ENCODE assay signal across 15 cellular contexts in genomic region chr22:42188808-42189447, GRCh38. TPM values are rescaled to one million over a fixed set of nuclear protein-coding genes. Genes with fewer than 3 reads are reported as not detected.
DNase-seq lines count a peak whose midpoint lies in the region; ATAC-seq and TF ChIP-seq lines count a peak whose summit lies in the region.
"Had no signal": no experiment of that assay in that cellular context is flagged by ENCODE, and none has a peak within 500 bp of the region (broad histone marks: within the 10 kb centered on the region; RNA-seq: fewer than 3 reads in every experiment).

No MANE protein-coding gene starts in this region.

- no peak overlapping the region for H3K4me3 Mint-ChIP-seq in activated T-cell treated with anti-CD3 and anti-CD28 coated beads, Interleukin-2, amount 50 U/mL, for 72 hours
- H3K4me3 Mint-ChIP-seq: T-helper 1 cell treated with Interleukin-12 subunit alpha and Interleukin-12 subunit beta and Interleukin-4 antibody, amounts not matched to agents 30 μg/mL and 1 μg/mL, for 36 hours had no signal

- H3K9me3 Mint-ChIP-seq in activated T-cell treated with anti-CD3 and anti-CD28 coated beads, Interleukin-2, amount 50 U/mL, for 72 hours: no peaks in the 10 kb centered on the region
- H3K9me3 Mint-ChIP-seq: T-helper 1 cell treated with Interleukin-12 subunit alpha and Interleukin-12 subunit beta and Interleukin-4 antibody, amounts not matched to agents 30 μg/mL and 1 μg/mL, for 36 hours had no signal

- peaks cover 0 to 2% of the 10 kb centered on the region in 2 donors for H3K36me3 Mint-ChIP-seq in activated T-cell treated with anti-CD3 and anti-CD28 coated beads, Interleukin-2, amount 50 U/mL, for 72 hours (ENCODE audit: insufficient read depth in 2 of 2)

- peaks cover 0 to 5% of the 10 kb centered on the region in 2 donors for H3K36me3 ChIP-seq in esophagus (ENCODE audit: control insufficient read depth in 2 of 2, insufficient read depth in 2 of 2, low read length in 1 of 2)
- no peaks in the 10 kb centered on the region for H3K36me3 ChIP-seq in smooth muscle cell (ENCODE audit: low read depth)

- H3K4me2 ChIP-seq in smooth muscle cell: no peak overlapping the region

- no peaks in the 10 kb centered on the region for H3K27me3 ChIP-seq in esophagus (ENCODE audit: control insufficient read depth in 1 of 2, insufficient read depth in 2 of 2, low read length in 2 of 2)
- H3K27me3 ChIP-seq in smooth muscle cell (ENCODE audit: low read depth): no peaks in the 10 kb centered on the region

- no peak overlapping the region for H3K9ac ChIP-seq in smooth muscle cell (ENCODE audit: low read depth)
- H3K9ac ChIP-seq: parathyroid adenoma had no signal

- POLR2A ChIA-PET in RWPE1 (lab: Yijun Ruan, JAX; ENCODE audit: low non-redundant PET): no interaction called here

- H3K27ac Mint-ChIP-seq in activated T-cell treated with anti-CD3 and anti-CD28 coated beads, Interleukin-2, amount 50 U/mL, for 72 hours: peak overlapping the region; percentile 3
- H3K27ac Mint-ChIP-seq: T-helper 1 cell treated with Interleukin-12 subunit alpha and Interleukin-12 subunit beta and Interleukin-4 antibody, amounts not matched to agents 30 μg/mL and 1 μg/mL, for 36 hours had no signal

- no peaks in the 10 kb centered on the region for H3F3A ChIP-seq in smooth muscle cell (ENCODE audit: low read depth)

- peaks cover 92% of the 10 kb centered on the region for H3K4me1 Mint-ChIP-seq in activated T-cell treated with anti-CD3 and anti-CD28 coated beads, Interleukin-2, amount 50 U/mL, for 72 hours (ENCODE audit: low read depth)

- H2AFZ ChIP-seq in smooth muscle cell (ENCODE audit: low read depth): no peak overlapping the region
- H2AFZ ChIP-seq: parathyroid adenoma had no signal

- no peak for DNase-seq in activated T-cell treated with anti-CD3 and anti-CD28 coated beads, Interleukin-2, amount 50 U/mL, for 72 hours
- DNase-seq in activated T-cell treated with anti-CD3 and anti-CD28 coated beads for 4 hours: no peak
- DNase-seq in RWPE1 (ENCODE audit: low spot score): peak; percentile 70
- DNase-seq in smooth muscle cell (lab: John Stamatoyannopoulos, UW; ENCODE audit: unreplicated experiment): no peak
- DNase-seq in NCI-H1105 (lab: John Stamatoyannopoulos, UW): no peak
- DNase-seq: caudate nucleus; left ventricle myocardium superior; NCI-H1105 treated with DMSO at 0.1 percent for 48 hours; NK-92 treated with Interleukin-12 subunit alpha and Interleukin-12 subunit beta, amount 100 ng/mL, for 24 hours; stimulated activated CD4-positive, alpha-beta T cell treated with anti-CD3 and anti-CD28 coated beads, Interleukin-4, amount 100 ng/mL, for 4 hours had no signal

- H3K4me3 ChIP-seq in esophagus (ENCODE audit: low read depth in 1 of 2, low read length in 2 of 2) (no peak overlapping the region), smooth muscle cell (no peak overlapping the region)

- H3K27ac ChIP-seq in RWPE1: peak overlapping the region; percentile 15; the same call in 1 of the 2 replicates
- H3K27ac ChIP-seq in esophagus (ENCODE audit: low read depth in 2 of 2, low read length in 1 of 2): peak overlapping the region; percentile 38 to 48
- peak overlapping the region; percentile 25 for H3K27ac ChIP-seq in smooth muscle cell (ENCODE audit: low read depth)
- H3K27ac ChIP-seq: parathyroid adenoma had no signal

- peaks cover 58% of the 10 kb centered on the region for H3K79me2 ChIP-seq in smooth muscle cell (ENCODE audit: low read depth)

- peaks cover 100% of the 10 kb centered on the region for H4K20me1 ChIP-seq in smooth muscle cell (ENCODE audit: low read depth)

- CTCF ChIA-PET in RWPE1 (lab: Yijun Ruan, JAX): no interaction called here

- peak; percentile 35 to 45 for ATAC-seq in activated T-cell treated with anti-CD3 and anti-CD28 coated beads, Interleukin-2, amount 50 U/mL, for 72 hours (replicated peaks in 1 of 2)
- ATAC-seq in HG02870 (IDR thresholded peaks at IDR 0.05; ENCODE audit: unreplicated experiment) (no peak), GM18907 (IDR thresholded peaks at IDR 0.05; ENCODE audit: unreplicated experiment) (no peak)
- ATAC-seq: left ventricle myocardium superior had no signal

- H3K4me1 ChIP-seq in esophagus (ENCODE audit: control insufficient read depth in 2 of 2, insufficient read depth in 2 of 2, low read length in 1 of 2) (peaks cover 0 to 4% of the 10 kb centered on the region in 2 donors), smooth muscle cell (ENCODE audit: low read depth) (peaks cover 9% of the 10 kb centered on the region)
- H3K4me1 ChIP-seq: parathyroid adenoma had no signal

- TF ChIP-seq CTCF in RWPE1 (conservative IDR thresholded peaks at IDR 0.05; ENCODE audit: low read depth) (no peak), smooth muscle cell (IDR thresholded peaks at IDR 0.05; ENCODE audit: borderline replicate concordance, insufficient read depth, poor library complexity, severe bottlenecking) (no peak)

- H3K27me3 Mint-ChIP-seq in activated T-cell treated with anti-CD3 and anti-CD28 coated beads, Interleukin-2, amount 50 U/mL, for 72 hours (ENCODE audit: low read depth): no peaks in the 10 kb centered on the region

- H3K9me3 ChIP-seq in esophagus (ENCODE audit: control insufficient read depth in 2 of 2, insufficient read depth in 1 of 2, low read depth in 1 of 2, low read length in 1 of 2): no peaks in the 10 kb centered on the region
- H3K9me3 ChIP-seq in smooth muscle cell (replicated peaks; ENCODE audit: low read depth): no peaks in the 10 kb centered on the region

- 73 to 82% methylated on average over 4 of the region's 4 CpGs for WGBS in esophagus, 2 donors
- WGBS in smooth muscle cell (ENCODE audit: low lambda C conversion rate): 67% methylated on average over 4 of the region's 4 CpGs

RNA-seq across cellular contexts. Expression of gene CYP2D6, which starts 58.3 kb away (rescaled TPM):
- total RNA-seq in activated T-cell treated with anti-CD3 and anti-CD28 coated beads, Interleukin-2, amount 50 U/mL, for 72 hours: 1 to 10 TPM; 6.6 to 6.8 TPM
- polyA plus RNA-seq in esophagus (1 to 10 TPM; 1.2 to 6.3 TPM), smooth muscle cell (0.41 and 0.70 TPM in 2 replicates)
- 0.63 and 0.99 TPM in 2 replicates for total RNA-seq in smooth muscle cell
- total RNA-seq: left ventricle myocardium superior had no signal

Comparison
In these comparisons a context has a peak if more than half of its experiments do, and no peak if none do; other contexts are left out.
1. ATAC-seq: peak in activated T-cell treated with anti-CD3 and anti-CD28 coated beads, Interleukin-2, amount 50 U/mL, for 72 hours (2 of 2); none in HG02870 (single experiment) and GM18907 (single experiment).
2. Peak in every context shown above with its lines, with median percentiles within 50 percentile points of each other: H3K27ac ChIP-seq.